In the genomic region with DNA sequence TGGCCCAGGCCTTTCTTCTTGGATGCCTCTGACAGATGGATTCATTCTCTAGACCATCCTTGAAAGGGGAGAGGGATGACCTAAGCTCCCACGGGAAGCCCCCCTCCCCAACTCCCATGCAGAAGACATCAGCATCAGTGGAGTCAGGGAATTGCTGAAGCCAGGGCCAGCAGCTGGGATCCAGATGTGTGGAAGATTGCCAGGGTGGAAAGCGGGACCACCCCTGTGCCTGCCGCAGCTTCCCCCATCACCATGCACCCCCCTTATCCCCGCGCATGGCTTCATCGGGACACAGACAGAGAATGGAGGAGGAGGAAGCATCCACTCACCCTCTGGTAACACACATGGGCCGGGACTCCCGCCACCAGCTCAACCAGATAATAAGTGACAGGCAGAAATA, we compare ENCODE assay signal across 28 cellular contexts.
"Had no signal": no experiment of that assay in that cellular context is flagged by ENCODE, and none has a peak within 500 bp of the region (broad histone marks: within the 10 kb centered on the region; RNA-seq: fewer than 3 reads in every experiment).

No MANE protein-coding gene starts in this region.

- H3K27ac ChIP-seq: neural progenitor cell, pancreas, prostate gland, right atrium auricular region, right lobe of liver, sigmoid colon, stomach, thoracic aorta, thyroid gland, tibial nerve, upper lobe of right lung, vagina had no signal

- H3K4me2 ChIP-seq: neural progenitor cell had no signal

- H3K9me3 ChIP-seq: pancreas, prostate gland, right atrium auricular region, right lobe of liver, sigmoid colon, stomach, thoracic aorta, thyroid gland, tibial nerve, upper lobe of right lung, vagina had no signal

- H3K36me3 ChIP-seq: neural progenitor cell, pancreas, prostate gland, right atrium auricular region, right lobe of liver, sigmoid colon, stomach, thoracic aorta, thyroid gland, tibial nerve, upper lobe of right lung, vagina had no signal

- H3K4me1 ChIP-seq: neural progenitor cell, prostate gland, right lobe of liver, sigmoid colon, upper lobe of right lung had no signal

- FAIRE-seq: pancreas, small intestine had no signal

- H3K4me3 ChIP-seq: neural progenitor cell, pancreas, prostate gland, right atrium auricular region, right lobe of liver, sigmoid colon, stomach, thoracic aorta, thyroid gland, tibial nerve, upper lobe of right lung, vagina had no signal

- H3K4me1 Mint-ChIP-seq: naive B cell; naive thymus-derived CD8-positive, alpha-beta T cell; stimulated activated naive B cell treated with anti-CD40 and anti-IgM and Interleukin-4, amounts not matched to agents 10 μg/mL and 1 μg/mL and 100 μg/mL, for 72 hours had no signal

- H3K27ac Mint-ChIP-seq: natural killer cell treated with Interleukin-12 subunit alpha and Interleukin-12 subunit beta and Interleukin-15 and Interleukin-18, amount 100 ng/mL, for 72 hours; stimulated activated effector memory CD8-positive, alpha-beta T cell treated with anti-CD3 and anti-CD28 coated beads, Interleukin-12 subunit alpha, Interleukin-12 subunit beta, amount 100 ng/mL, for 72 hours; stimulated activated naive B cell treated with anti-CD40 and anti-IgM and Interleukin-4, amounts not matched to agents 10 μg/mL and 1 μg/mL and 100 μg/mL, for 72 hours; stimulated activated naive CD8-positive, alpha-beta T cell treated with anti-CD3 and anti-CD28 coated beads, Interleukin-15, Interleukin-2, amounts not matched to agents 100 ng/mL and 50 ng/mL, for 24 hours had no signal

- H3K9me3 Mint-ChIP-seq: naive B cell; naive thymus-derived CD8-positive, alpha-beta T cell; natural killer cell treated with Interleukin-12 subunit alpha and Interleukin-12 subunit beta and Interleukin-15 and Interleukin-18, amount 100 ng/mL, for 72 hours; nephron progenitor cell; neural progenitor cell; stimulated activated effector memory CD8-positive, alpha-beta T cell treated with anti-CD3 and anti-CD28 coated beads, Interleukin-12 subunit alpha, Interleukin-12 subunit beta, amount 100 ng/mL, for 72 hours; stimulated activated naive B cell treated with anti-CD40 and anti-IgM and Interleukin-4, amounts not matched to agents 10 μg/mL and 1 μg/mL and 100 μg/mL, for 72 hours; stimulated activated naive CD8-positive, alpha-beta T cell treated with anti-CD3 and anti-CD28 coated beads, Interleukin-15, Interleukin-2, amounts not matched to agents 100 ng/mL and 50 ng/mL, for 24 hours had no signal

- DNase-seq: naive B cell; naive thymus-derived CD8-positive, alpha-beta T cell; nephron progenitor cell; occipital lobe; retina; right lobe of liver; sigmoid colon; small intestine; stimulated activated CD4-positive, alpha-beta T cell treated with anti-CD3 and anti-CD28 coated beads, Interleukin-15, amount 100 ng/mL, for 24 hours; stimulated activated CD4-positive, alpha-beta T cell treated with anti-CD3 and anti-CD28 coated beads, Interleukin-2, amount 100 ng/mL, for 24 hours; stimulated activated CD4-positive, alpha-beta T cell treated with anti-CD3 and anti-CD28 coated beads, Interleukin-2, amount 100 ng/mL, for 48 hours; stimulated activated CD4-positive, alpha-beta T cell treated with anti-CD3 and anti-CD28 coated beads, Interleukin-4, amount 100 ng/mL, for 24 hours; stimulated activated naive B cell treated with anti-CD40 and anti-IgM and Interleukin-4, amounts not matched to agents 10 μg/mL and 1 μg/mL and 100 μg/mL, for 72 hours; stimulated activated naive CD4-positive, alpha-beta T cell treated with Interleukin-2 at 50 U/mL for 16 hours; stomach; thyroid gland; trophoblast cell; upper lobe of right lung had no signal

- H3K27me3 ChIP-seq: neural progenitor cell, pancreas, right atrium auricular region, right lobe of liver, thyroid gland, vagina had no signal

- ATAC-seq: naive thymus-derived CD8-positive, alpha-beta T cell; natural killer cell treated with Interleukin-12 subunit alpha and Interleukin-12 subunit beta and Interleukin-15 and Interleukin-18, amount 100 ng/mL, for 72 hours; pancreas; right lobe of liver; stimulated activated effector memory CD8-positive, alpha-beta T cell treated with anti-CD3 and anti-CD28 coated beads, Interleukin-12 subunit alpha, Interleukin-12 subunit beta, amount 100 ng/mL, for 72 hours; stimulated activated naive B cell treated with anti-CD40 and anti-IgM and Interleukin-4, amounts not matched to agents 10 μg/mL and 1 μg/mL and 100 μg/mL, for 72 hours; upper lobe of right lung had no signal

- H3K36me3 Mint-ChIP-seq: naive B cell; naive thymus-derived CD8-positive, alpha-beta T cell; natural killer cell treated with Interleukin-12 subunit alpha and Interleukin-12 subunit beta and Interleukin-15 and Interleukin-18, amount 100 ng/mL, for 72 hours; neural progenitor cell; stimulated activated effector memory CD8-positive, alpha-beta T cell treated with anti-CD3 and anti-CD28 coated beads, Interleukin-12 subunit alpha, Interleukin-12 subunit beta, amount 100 ng/mL, for 72 hours; stimulated activated naive B cell treated with anti-CD40 and anti-IgM and Interleukin-4, amounts not matched to agents 10 μg/mL and 1 μg/mL and 100 μg/mL, for 72 hours had no signal

- H2AFZ ChIP-seq: neural progenitor cell had no signal

- H3K27me3 Mint-ChIP-seq: stimulated activated naive CD8-positive, alpha-beta T cell treated with anti-CD3 and anti-CD28 coated beads, Interleukin-15, Interleukin-2, amounts not matched to agents 100 ng/mL and 50 ng/mL, for 24 hours had no signal

- H3K4me3 Mint-ChIP-seq: naive thymus-derived CD8-positive, alpha-beta T cell; natural killer cell treated with Interleukin-12 subunit alpha and Interleukin-12 subunit beta and Interleukin-15 and Interleukin-18, amount 100 ng/mL, for 72 hours; nephron progenitor cell; neural progenitor cell; stimulated activated effector memory CD8-positive, alpha-beta T cell treated with anti-CD3 and anti-CD28 coated beads, Interleukin-12 subunit alpha, Interleukin-12 subunit beta, amount 100 ng/mL, for 72 hours; stimulated activated naive B cell treated with anti-CD40 and anti-IgM and Interleukin-4, amounts not matched to agents 10 μg/mL and 1 μg/mL and 100 μg/mL, for 72 hours; stimulated activated naive CD8-positive, alpha-beta T cell treated with anti-CD3 and anti-CD28 coated beads, Interleukin-15, Interleukin-2, amounts not matched to agents 100 ng/mL and 50 ng/mL, for 24 hours had no signal
